7 cellular contexts compared by ENCODE assay signal in the genomic region with DNA sequence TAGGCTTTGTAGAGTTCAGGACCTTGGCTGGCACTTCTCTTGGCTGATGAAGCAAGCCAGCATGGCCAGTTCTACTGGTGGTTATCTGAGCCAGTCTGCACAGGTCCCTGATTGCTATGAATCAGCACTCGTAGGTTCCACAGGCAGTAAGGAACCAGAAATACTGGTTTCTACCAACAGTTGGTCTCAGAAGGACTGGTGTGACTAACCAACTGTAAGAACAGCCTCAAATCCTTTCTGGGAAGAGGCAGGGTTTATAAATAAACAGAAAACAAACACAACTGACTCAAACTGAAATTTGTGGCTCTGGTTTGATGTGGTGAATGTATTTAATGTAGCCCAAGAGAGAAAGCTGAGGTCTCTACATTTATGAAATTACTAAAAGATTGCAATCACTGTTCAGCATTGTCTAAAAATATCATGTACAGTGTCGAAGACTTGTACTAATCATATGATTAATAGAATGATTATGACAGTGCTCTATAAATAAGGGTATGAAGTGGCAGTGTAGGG. TPM values are rescaled to one million over a fixed set of nuclear protein-coding genes. Genes with fewer than 3 reads are reported as not detected.
DNase-seq lines count a peak whose midpoint lies in the region; ATAC-seq and TF ChIP-seq lines count a peak whose summit lies in the region.

No MANE protein-coding gene starts in this region.

- H3K79me2 ChIP-seq in KMS-11 (ENCODE audit: insufficient read depth, low read depth), result no peaks in the 10 kb centered on the region

- no peaks in the 10 kb centered on the region for H3K27me3 ChIP-seq in KMS-11 (ENCODE audit: insufficient read depth, low read depth)
- H3K27me3 ChIP-seq in left lung, result no peaks in the 10 kb centered on the region
- no peaks in the 10 kb centered on the region for H3K27me3 ChIP-seq in tibial nerve
- H3K27me3 ChIP-seq in esophagus muscularis mucosa, result no peaks in the 10 kb centered on the region

- no peaks in the 10 kb centered on the region for H3K9me3 Mint-ChIP-seq in activated T-helper 2 cell treated with anti-CD3 and anti-CD28 coated beads, Interferon-gamma antibody, Interleukin-2, Interleukin-4, amounts not matched to agents 10 μg/mL and 5 μg/mL and 100 μg/mL, durations not matched to agents 14 hours and 24 hours and 36 hours

- peak; percentile 54 for DNase-seq in activated T-helper 2 cell treated with anti-CD3 and anti-CD28 coated beads, Interferon-gamma antibody, Interleukin-2, Interleukin-4, amounts not matched to agents 10 μg/mL and 5 μg/mL and 100 μg/mL, durations not matched to agents 14 hours and 24 hours and 36 hours (ENCODE audit: low spot score)
- DNase-seq in left lung (peak in 1 of 2 donors; percentile 72), tibial nerve (ENCODE audit: low spot score in 2 of 2) (no peak), esophagus muscularis mucosa (ENCODE audit: extremely low spot score) (no peak)

- H3K4me3 Mint-ChIP-seq in activated T-helper 2 cell treated with anti-CD3 and anti-CD28 coated beads, Interferon-gamma antibody, Interleukin-2, Interleukin-4, amounts not matched to agents 10 μg/mL and 5 μg/mL and 100 μg/mL, durations not matched to agents 14 hours and 24 hours and 36 hours (ENCODE audit: low read depth), result no peak overlapping the region

- H3K9ac ChIP-seq in KMS-11, result no peak overlapping the region; the same call in 1 of the 2 replicates

- H4K20me1 ChIP-seq in KMS-11 (ENCODE audit: insufficient read depth), result no peaks in the 10 kb centered on the region

- ATAC-seq in GM18511 (IDR thresholded peaks at IDR 0.05; ENCODE audit: unreplicated experiment), result peak; percentile 88
- peak; percentile 95 for ATAC-seq in GM21786 (IDR thresholded peaks at IDR 0.05; ENCODE audit: unreplicated experiment)
- peak; percentile 87 for ATAC-seq in left lung

- intact Hi-C loops in activated T-helper 2 cell treated with anti-CD3 and anti-CD28 coated beads, Interferon-gamma antibody, Interleukin-2, Interleukin-4, amounts not matched to agents 10 μg/mL and 5 μg/mL and 100 μg/mL, durations not matched to agents 14 hours and 24 hours and 36 hours (cut with micrococcal nuclease), result loop anchor here (1.0 to 5.0 kb wide), 11 partner anchors 20 to 530 kb away; a partner anchor contains a TSS
- intact Hi-C loops in left lung (cut with DNase I), result no loop called here
- intact Hi-C loops in esophagus muscularis mucosa (cut with DNase I), result no loop called here

- H3K4me3 ChIP-seq in KMS-11 (IDR thresholded peaks at IDR 0.05; ENCODE audit: insufficient read depth, low read depth, low read length) (no peak overlapping the region), left lung (no peak overlapping the region), tibial nerve (no peak overlapping the region), esophagus muscularis mucosa (no peak overlapping the region)

- 58 to 59% methylated on average over 2 of the region's 2 CpGs for WGBS in tibial nerve, 2 donors
- WGBS in esophagus muscularis mucosa, result 50% methylated on average over 2 of the region's 2 CpGs

- TF ChIP-seq CTCF in KMS-11 (conservative IDR thresholded peaks at IDR 0.05; ENCODE audit: low read depth, low read length) (no peak), left lung (IDR thresholded peaks at IDR 0.05) (no peak), tibial nerve (IDR thresholded peaks at IDR 0.05) (no peak), esophagus muscularis mucosa (IDR thresholded peaks at IDR 0.05) (no peak)

- H3K36me3 Mint-ChIP-seq in activated T-helper 2 cell treated with anti-CD3 and anti-CD28 coated beads, Interferon-gamma antibody, Interleukin-2, Interleukin-4, amounts not matched to agents 10 μg/mL and 5 μg/mL and 100 μg/mL, durations not matched to agents 14 hours and 24 hours and 36 hours (ENCODE audit: low read depth), result no peaks in the 10 kb centered on the region

- H3K27ac ChIP-seq in KMS-11 (peak overlapping the region; percentile 47; the same call in 1 of the 2 replicates), left lung (peak overlapping the region; percentile 31 to 81), tibial nerve (no peak overlapping the region), esophagus muscularis mucosa (replicated peaks in 1 of 4) (no peak overlapping the region)

- H2AFZ ChIP-seq in KMS-11 (ENCODE audit: low read depth), result peak overlapping the region; percentile 44

- no peak for TF ChIP-seq EP300 in tibial nerve (IDR thresholded peaks at IDR 0.05)
- TF ChIP-seq EP300 in esophagus muscularis mucosa (IDR thresholded peaks at IDR 0.05), result no peak

- H3K27me3 Mint-ChIP-seq in activated T-helper 2 cell treated with anti-CD3 and anti-CD28 coated beads, Interferon-gamma antibody, Interleukin-2, Interleukin-4, amounts not matched to agents 10 μg/mL and 5 μg/mL and 100 μg/mL, durations not matched to agents 14 hours and 24 hours and 36 hours (ENCODE audit: low read depth), result peaks cover 41% of the 10 kb centered on the region

- H3K4me1 ChIP-seq in KMS-11 (ENCODE audit: low read depth, poor library complexity, severe bottlenecking) (peaks cover 46% of the 10 kb centered on the region), left lung (peaks cover 24 to 28% of the 10 kb centered on the region in 2 donors), tibial nerve (peaks cover 0 to 20% (median 0%) of the 10 kb centered on the region in 4 donors), esophagus muscularis mucosa (peaks cover 15 to 45% (median 32%) of the 10 kb centered on the region in 4 donors)

- peak overlapping the region; percentile 65 for H3K4me2 ChIP-seq in KMS-11

- TF ChIP-seq POLR2A in tibial nerve (IDR thresholded peaks at IDR 0.05) (no peak), esophagus muscularis mucosa (IDR thresholded peaks at IDR 0.05; ENCODE audit: low read depth) (no peak)

- H3K4me1 Mint-ChIP-seq in activated T-helper 2 cell treated with anti-CD3 and anti-CD28 coated beads, Interferon-gamma antibody, Interleukin-2, Interleukin-4, amounts not matched to agents 10 μg/mL and 5 μg/mL and 100 μg/mL, durations not matched to agents 14 hours and 24 hours and 36 hours (ENCODE audit: low read depth), result peaks cover 40% of the 10 kb centered on the region

- H3K27ac Mint-ChIP-seq in activated T-helper 2 cell treated with anti-CD3 and anti-CD28 coated beads, Interferon-gamma antibody, Interleukin-2, Interleukin-4, amounts not matched to agents 10 μg/mL and 5 μg/mL and 100 μg/mL, durations not matched to agents 14 hours and 24 hours and 36 hours, result peak overlapping the region; percentile 67

- H3K36me3 ChIP-seq in KMS-11 (ENCODE audit: insufficient read depth) (no peaks in the 10 kb centered on the region), left lung (no peaks in the 10 kb centered on the region), tibial nerve (no peaks in the 10 kb centered on the region), esophagus muscularis mucosa (no peaks in the 10 kb centered on the region)

- H3K9me3 ChIP-seq in left lung (no peaks in the 10 kb centered on the region), tibial nerve (no peaks in the 10 kb centered on the region), esophagus muscularis mucosa (no peaks in the 10 kb centered on the region)

RNA-seq across cellular contexts. Expression of a gene that starts 44.1 kb away (rescaled TPM):
- 2.8 and 4.6 TPM in 2 replicates for total RNA-seq in activated T-helper 2 cell treated with anti-CD3 and anti-CD28 coated beads, Interferon-gamma antibody, Interleukin-2, Interleukin-4, amounts not matched to agents 10 μg/mL and 5 μg/mL and 100 μg/mL, durations not matched to agents 14 hours and 24 hours and 36 hours
- total RNA-seq in left lung, result 10 to 100 TPM; 70.7 to 74.7 TPM
- total RNA-seq in tibial nerve, result 10 to 100 TPM; 35.4 to 60.0 (median 44.4) TPM
- total RNA-seq in esophagus muscularis mucosa, result 10 to 100 TPM; 15.4 to 20.4 (median 18.2) TPM

Comparison
In these comparisons a context has a peak if more than half of its experiments do, and no peak if none do; other contexts are left out.
1. H3K27ac ChIP-seq: peak in KMS-11 (single experiment) and left lung (2 of 2); none in tibial nerve (0 of 4) and esophagus muscularis mucosa (0 of 4).
2. Peak in every context shown above with its lines, with median percentiles within 50 percentile points of each other: ATAC-seq.